Comparison of ENCODE assay signal across 8 cellular contexts in the genomic region with DNA sequence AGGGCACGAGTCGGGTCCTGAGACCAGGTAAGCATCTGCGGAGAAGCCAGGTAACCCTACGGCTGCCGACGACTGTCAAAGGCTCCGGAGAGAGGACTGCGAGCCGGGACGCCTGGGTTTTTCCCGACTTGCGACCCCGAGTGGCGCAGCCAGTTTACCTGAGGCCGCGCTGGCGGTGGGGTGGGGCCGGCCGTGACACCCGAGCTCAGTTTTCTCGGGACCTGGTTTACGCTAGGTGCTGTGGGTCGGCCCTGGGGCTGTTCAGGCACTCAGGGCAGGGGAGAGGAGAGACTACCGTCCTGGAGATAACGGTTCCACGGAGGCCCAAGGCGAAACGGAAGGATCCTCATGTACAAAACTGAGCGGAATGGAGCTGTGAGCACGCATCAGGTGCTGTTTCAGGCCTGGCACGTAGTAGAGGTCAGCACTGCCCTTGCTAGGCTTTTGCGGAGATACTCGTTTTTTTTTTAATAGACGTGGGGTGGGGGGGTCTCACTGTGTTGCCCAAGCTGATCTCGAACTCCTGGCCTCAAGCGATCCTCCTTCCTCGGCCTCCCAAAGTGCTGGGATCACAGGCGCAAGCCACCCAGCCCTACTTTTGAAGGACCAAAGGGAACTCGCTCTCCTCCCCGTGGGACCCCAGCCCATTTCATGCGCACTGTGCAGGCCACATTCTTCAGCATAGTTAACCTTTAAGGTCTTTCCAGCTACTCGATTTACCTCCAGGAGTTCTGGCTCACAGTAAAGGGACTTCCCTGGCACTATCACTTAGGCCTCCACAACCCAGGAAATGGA. TPM values are rescaled to one million over a fixed set of nuclear protein-coding genes. Genes with fewer than 3 reads are reported as not detected.
DNase-seq lines count a peak whose midpoint lies in the region; ATAC-seq, FAIRE-seq and TF ChIP-seq lines count a peak whose summit lies in the region.

No MANE protein-coding gene starts in this region.

- H3K9me2 ChIP-seq in hepatocyte (replicated peaks; ENCODE audit: insufficient read depth) = no peaks in the 10 kb centered on the region

- H3K27me3 Mint-ChIP-seq in activated naive CD4-positive, alpha-beta T cell treated with anti-CD3 and anti-CD28 coated beads, Interleukin-2, amount 50 U/mL, for 24 hours = no peaks in the 10 kb centered on the region
- H3K27me3 Mint-ChIP-seq in activated CD8-positive, alpha-beta T cell treated with anti-CD3 and anti-CD28 coated beads for 36 hours = no peaks in the 10 kb centered on the region

- H3K9me3 Mint-ChIP-seq in activated naive CD4-positive, alpha-beta T cell treated with anti-CD3 and anti-CD28 coated beads, Interleukin-2, amount 50 U/mL, for 24 hours = no peaks in the 10 kb centered on the region
- H3K9me3 Mint-ChIP-seq in activated CD8-positive, alpha-beta T cell treated with anti-CD3 and anti-CD28 coated beads for 36 hours = no peaks in the 10 kb centered on the region

- H3K36me3 ChIP-seq in hepatocyte (replicated peaks; ENCODE audit: insufficient read depth, low read depth) (no peaks in the 10 kb centered on the region), small intestine (ENCODE audit: control insufficient read depth in 2 of 2, insufficient read depth in 2 of 2, low read length in 2 of 2) (no peaks in the 10 kb centered on the region)

- CTCF ChIA-PET in activated CD8-positive, alpha-beta T cell treated with anti-CD3 and anti-CD28 coated beads for 36 hours (lab: Charles Lee) = interaction anchor here (1.0 to 3.0 kb wide), 9 partner anchors 8 to 348 kb away, joined by 3 to 18 read pairs (median 8); no protein-coding TSS in a partner anchor

- POLR2A ChIA-PET in activated CD8-positive, alpha-beta T cell treated with anti-CD3 and anti-CD28 coated beads for 36 hours (lab: Charles Lee) = interaction anchor here (0.6 to 3.8 kb wide), 24 partner anchors 8 to 479 kb away, joined by 3 to 61 read pairs (median 5); a partner anchor contains a TSS

- TF ChIP-seq CTCF in activated CD8-positive, alpha-beta T cell treated with anti-CD3 and anti-CD28 coated beads for 36 hours (IDR thresholded peaks at IDR 0.05) = no peak
- TF ChIP-seq CTCF in hepatocyte (IDR thresholded peaks at IDR 0.05; ENCODE audit: poor library complexity) = no peak

- 15% methylated on average over 41 of the region's 42 CpGs for WGBS in hepatocyte (ENCODE audit: low lambda C conversion rate, missing lambda C conversion rate)
- 1 to 5% (median 2%) methylated on average over 42 of the region's 42 CpGs for WGBS in small intestine, 3 donors

- H3K9me3 ChIP-seq in hepatocyte (ENCODE audit: low read depth) = no peaks in the 10 kb centered on the region
- H3K9me3 ChIP-seq in small intestine (ENCODE audit: control insufficient read depth, low read depth) = no peaks in the 10 kb centered on the region

- peaks cover 2% of the 10 kb centered on the region for H3K36me3 Mint-ChIP-seq in activated naive CD4-positive, alpha-beta T cell treated with anti-CD3 and anti-CD28 coated beads, Interleukin-2, amount 50 U/mL, for 24 hours
- peaks cover 44% of the 10 kb centered on the region for H3K36me3 Mint-ChIP-seq in activated CD8-positive, alpha-beta T cell treated with anti-CD3 and anti-CD28 coated beads for 36 hours (ENCODE audit: low read depth)

- H3K27me3 ChIP-seq in hepatocyte (no peaks in the 10 kb centered on the region), small intestine (ENCODE audit: control insufficient read depth in 2 of 2, insufficient read depth in 2 of 2, low read length in 2 of 2) (no peaks in the 10 kb centered on the region)

- peak overlapping the region; percentile 99 for H3K27ac Mint-ChIP-seq in activated naive CD4-positive, alpha-beta T cell treated with anti-CD3 and anti-CD28 coated beads, Interleukin-2, amount 50 U/mL, for 24 hours
- peak overlapping the region; percentile 99 for H3K27ac Mint-ChIP-seq in activated CD8-positive, alpha-beta T cell treated with anti-CD3 and anti-CD28 coated beads for 36 hours

- DNase-seq in activated naive CD4-positive, alpha-beta T cell treated with Interleukin-2 at 50 U/mL for 16 hours = no peak
- peak; percentile 44 for DNase-seq in activated CD8-positive, alpha-beta T cell treated with anti-CD3 and anti-CD28 coated beads for 36 hours
- DNase-seq in hepatocyte (ENCODE audit: low spot score) (peak; percentile 18), small intestine (no peak), T-helper 9 cell (no peak)
- no peak for DNase-seq in stimulated activated CD4-positive, alpha-beta T cell treated with anti-CD3 and anti-CD28 coated beads, Interleukin-12 subunit alpha, Interleukin-12 subunit beta, amount 100 ng/mL, for 4 hours

- H3K79me2 ChIP-seq in hepatocyte = peaks cover 70% of the 10 kb centered on the region

- FAIRE-seq in small intestine (lab: Jason Lieb, UNC) = no peak

- H4K20me1 ChIP-seq in hepatocyte (ENCODE audit: insufficient read depth, poor library complexity, severe bottlenecking) = no peaks in the 10 kb centered on the region

- peak overlapping the region; percentile 63 for H3K27ac ChIP-seq in hepatocyte
- peak overlapping the region; percentile 88 to 93 for H3K27ac ChIP-seq in small intestine (ENCODE audit: low read depth in 1 of 2, low read length in 1 of 2)

- peaks cover 85% of the 10 kb centered on the region for H3K4me1 Mint-ChIP-seq in activated naive CD4-positive, alpha-beta T cell treated with anti-CD3 and anti-CD28 coated beads, Interleukin-2, amount 50 U/mL, for 24 hours
- peaks cover 50% of the 10 kb centered on the region for H3K4me1 Mint-ChIP-seq in activated CD8-positive, alpha-beta T cell treated with anti-CD3 and anti-CD28 coated beads for 36 hours (ENCODE audit: low read depth)

- H3K4me3 ChIP-seq in hepatocyte = peak overlapping the region; percentile 19
- peak overlapping the region; percentile 77 to 87 for H3K4me3 ChIP-seq in small intestine (ENCODE audit: low read depth in 1 of 2, low read length in 2 of 2)

- H3K4me3 Mint-ChIP-seq in activated naive CD4-positive, alpha-beta T cell treated with anti-CD3 and anti-CD28 coated beads, Interleukin-2, amount 50 U/mL, for 24 hours = peak overlapping the region; percentile 100
- peak overlapping the region; percentile 96 for H3K4me3 Mint-ChIP-seq in activated CD8-positive, alpha-beta T cell treated with anti-CD3 and anti-CD28 coated beads for 36 hours

- peaks cover 12% of the 10 kb centered on the region for H3K4me1 ChIP-seq in hepatocyte (ENCODE audit: insufficient read depth)
- H3K4me1 ChIP-seq in small intestine (ENCODE audit: control insufficient read depth in 2 of 2, insufficient read depth in 1 of 2, low read depth in 1 of 2, low read length in 1 of 2) = peaks cover 3 to 5% of the 10 kb centered on the region in 2 donors

- intact Hi-C loops in activated CD8-positive, alpha-beta T cell treated with anti-CD3 and anti-CD28 coated beads for 36 hours (cut with micrococcal nuclease) = loop anchor here (10.0 kb wide), 3 partner anchors 159 to 259 kb away; a partner anchor contains a TSS

- H3K4me2 ChIP-seq in hepatocyte = peak overlapping the region; percentile 87

- ATAC-seq in HG03378 (IDR thresholded peaks at IDR 0.05; ENCODE audit: unreplicated experiment) = peak; percentile 7
- peak; percentile 2 for ATAC-seq in activated CD8-positive, alpha-beta T cell treated with anti-CD3 and anti-CD28 coated beads for 36 hours

- peak overlapping the region; percentile 22 for H2AFZ ChIP-seq in hepatocyte

RNA-seq across cellular contexts. Expression of a gene that starts 0.5 kb away (rescaled TPM):
- total RNA-seq in activated CD8-positive, alpha-beta T cell treated with anti-CD3 and anti-CD28 coated beads for 36 hours = 10 to 100 TPM; 28.1 to 31.0 TPM
- 8.7 and 13.8 TPM in 2 replicates for total RNA-seq in hepatocyte
- 13.3 and 20.9 TPM in 2 replicates for polyA plus RNA-seq in hepatocyte
- 10 to 100 TPM; 11.1 to 12.5 (median 12.2) TPM for polyA plus RNA-seq in small intestine

RNA-seq across cellular contexts. Expression of a gene that starts 0.8 kb away (rescaled TPM):
- 100 to 1,000 TPM in 1 of 2 experiments, 10 to 100 TPM in 1; 96.9 to 101 TPM for total RNA-seq in activated CD8-positive, alpha-beta T cell treated with anti-CD3 and anti-CD28 coated beads for 36 hours
- total RNA-seq in hepatocyte = 42.7 and 44.3 TPM in 2 replicates
- polyA plus RNA-seq in hepatocyte = 5.8 and 13.1 TPM in 2 replicates
- 1 to 10 TPM; 1.6 to 7.7 (median 2.7) TPM for polyA plus RNA-seq in small intestine

RNA-seq across cellular contexts. Expression of a gene that starts 38.0 kb away (rescaled TPM):
- 100 to 1,000 TPM; 108 to 111 TPM for total RNA-seq in activated CD8-positive, alpha-beta T cell treated with anti-CD3 and anti-CD28 coated beads for 36 hours
- 140 and 153 TPM in 2 replicates for total RNA-seq in hepatocyte
- polyA plus RNA-seq in hepatocyte = 160 and 187 TPM in 2 replicates
- 10 to 100 TPM; 55.2 to 69.4 (median 62.4) TPM for polyA plus RNA-seq in small intestine

Comparison
In these comparisons a context has a peak if more than half of its experiments do, and no peak if none do; other contexts are left out.
1. DNase-seq: peak in activated CD8-positive, alpha-beta T cell treated with anti-CD3 and anti-CD28 coated beads for 36 hours (single experiment) and hepatocyte (single experiment); none in activated naive CD4-positive, alpha-beta T cell treated with Interleukin-2 at 50 U/mL for 16 hours (single experiment), small intestine (single experiment), T-helper 9 cell (single experiment) and stimulated activated CD4-positive, alpha-beta T cell treated with anti-CD3 and anti-CD28 coated beads, Interleukin-12 subunit alpha, Interleukin-12 subunit beta, amount 100 ng/mL, for 4 hours (single experiment).